In genomic region chr2:32904711-32905110, GRCh38 we compare ENCODE assay signal across 15 cellular contexts.
"Had no signal": no experiment of that assay in that cellular context is flagged by ENCODE, and none has a peak within 500 bp of the region (broad histone marks: within the 10 kb centered on the region; RNA-seq: fewer than 3 reads in every experiment).

No MANE protein-coding gene starts in this region.

- H3K27ac ChIP-seq: body of pancreas, heart right ventricle, ovary, spleen, upper lobe of left lung, WERI-Rb-1 had no signal

- DNase-seq: activated CD4-positive, alpha-beta T cell treated with anti-CD3 and anti-CD28 coated beads for 36 hours; activated CD8-positive, alpha-beta T cell treated with anti-CD3 and anti-CD28 coated beads for 36 hours; activated gamma-delta T cell treated with Interleukin-2 at 50 U/mL for 16 hours; activated T-cell treated with anti-CD3 and anti-CD28 coated beads, Interleukin-2, amount 50 U/mL, for 72 hours; amygdala; body of pancreas; central memory CD4-positive, alpha-beta T cell; effector CD8-positive, alpha-beta T cell; heart right ventricle; mesendoderm; ovary; spleen; stimulated activated naive CD8-positive, alpha-beta T cell treated with anti-CD3 and anti-CD28 coated beads, Interleukin-15, amount 100 ng/mL, for 72 hours; upper lobe of left lung; WERI-Rb-1 had no signal

- H3K4me1 ChIP-seq: body of pancreas, spleen, upper lobe of left lung had no signal

- H3K4me3 ChIP-seq: body of pancreas, heart right ventricle, ovary, spleen, upper lobe of left lung had no signal

- H3K9me3 ChIP-seq: body of pancreas, ovary, spleen, upper lobe of left lung had no signal

- H3K36me3 ChIP-seq: heart right ventricle, ovary, spleen, upper lobe of left lung, WERI-Rb-1 had no signal
